In the genomic region with DNA sequence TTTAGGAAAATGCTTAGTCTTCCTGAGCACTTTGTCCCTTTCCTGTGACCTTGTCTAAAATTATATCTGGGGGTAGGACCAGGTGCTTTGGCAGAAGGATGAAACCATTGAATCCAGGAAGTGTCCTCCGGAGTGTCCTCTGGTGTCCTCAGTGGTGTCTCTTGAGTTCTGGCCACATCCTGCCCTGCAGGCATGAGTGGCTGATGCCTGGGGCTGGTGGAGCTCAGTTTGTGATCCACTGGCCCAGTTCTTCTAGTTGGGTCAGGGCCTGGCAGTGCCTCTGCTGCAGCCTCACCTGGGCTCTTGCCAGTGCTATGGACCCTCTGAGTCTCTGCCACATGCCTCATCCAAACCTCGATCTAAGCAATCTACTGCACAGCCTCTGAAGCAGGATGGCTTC, we compare ENCODE assay signal across 18 cellular contexts. TPM values are rescaled to one million over a fixed set of nuclear protein-coding genes. Genes with fewer than 3 reads are reported as not detected.
DNase-seq lines count a peak whose midpoint lies in the region; ATAC-seq and TF ChIP-seq lines count a peak whose summit lies in the region.
"Had no signal": no experiment of that assay in that cellular context is flagged by ENCODE, and none has a peak within 500 bp of the region (broad histone marks: within the 10 kb centered on the region; RNA-seq: fewer than 3 reads in every experiment).

No MANE protein-coding gene starts in this region.

- no peak overlapping the region for H3K4me3 ChIP-seq in GM12865 (ENCODE audit: low read depth, low read length)

- no peaks in the 10 kb centered on the region for H3K9me3 Mint-ChIP-seq in natural killer cell
- H3K9me3 Mint-ChIP-seq: CD4-positive, alpha-beta memory T cell had no signal

- TF ChIP-seq CTCF in GM12865 (IDR thresholded peaks at IDR 0.05; ENCODE audit: insufficient read depth, low read depth, low read length, missing control alignments): no peak
- no peak for TF ChIP-seq CTCF in natural killer cell (IDR thresholded peaks at IDR 0.05)

- peaks cover 0 to 6% of the 10 kb centered on the region in 2 donors for H3K4me1 Mint-ChIP-seq in natural killer cell
- H3K4me1 Mint-ChIP-seq: CD4-positive, alpha-beta memory T cell had no signal

- H3K27me3 Mint-ChIP-seq in natural killer cell (ENCODE audit: low read depth in 2 of 2): peaks cover 5 to 39% of the 10 kb centered on the region in 2 donors

- H3K4me3 Mint-ChIP-seq in natural killer cell: no peak overlapping the region
- H3K4me3 Mint-ChIP-seq: CD4-positive, alpha-beta memory T cell had no signal

- H3K36me3 Mint-ChIP-seq in natural killer cell: no peaks in the 10 kb centered on the region
- H3K36me3 Mint-ChIP-seq: CD4-positive, alpha-beta memory T cell had no signal

- peak; percentile 17 for ATAC-seq in GM19463 (IDR thresholded peaks at IDR 0.05; ENCODE audit: unreplicated experiment)
- ATAC-seq in HG03066 (IDR thresholded peaks at IDR 0.05; ENCODE audit: low read depth, unreplicated experiment): peak; percentile 30
- peak in 2 of 3 donors; percentile 24 to 53 for ATAC-seq in natural killer cell
- ATAC-seq in HG02571 (IDR thresholded peaks at IDR 0.05; ENCODE audit: unreplicated experiment): no peak

- H3K27ac Mint-ChIP-seq in natural killer cell: peak overlapping the region in 1 of 2 donors; percentile 59

- intact Hi-C loops in natural killer cell (cut with micrococcal nuclease): no loop called here

- peak; percentile 52 for DNase-seq in GM12865 (ENCODE audit: low read depth)
- DNase-seq in natural killer cell: no peak
- no peak for DNase-seq in DMS53 treated with DMSO at 0.1 percent for 48 hours (lab: John Stamatoyannopoulos, UW; ENCODE audit: unreplicated experiment)
- DNase-seq in NOMO-1 (lab: John Stamatoyannopoulos, UW; ENCODE audit: unreplicated experiment in 2 of 2): no peak
- no peak for DNase-seq in MV-4-11 (lab: John Stamatoyannopoulos, UW)
- DNase-seq: C1 segment of cervical spinal cord; Calu3; CD4-positive, alpha-beta memory T cell; COR-L47; DMS53; EL; GDM1; GOT3; H7; HCEC 1CT had no signal

RNA-seq across cellular contexts. Expression of gene TMED7, which starts 14.4 kb away (rescaled TPM):
- 10 to 100 TPM; 40.6 to 48.8 (median 48.1) TPM for total RNA-seq in natural killer cell

RNA-seq across cellular contexts. Expression of gene TICAM2, which starts 38.0 kb away (rescaled TPM):
- total RNA-seq in natural killer cell: 1 to 10 TPM in 2 of 3 donors, under 1 TPM in 1; 0.61 to 1.4 (median 1.3) TPM
- total RNA-seq: H7 had no signal
